Comparison of ENCODE assay signal across 9 cellular contexts in genomic region chr20:11204926-11205768, GRCh38.
DNase-seq lines count a peak whose midpoint lies in the region; ATAC-seq, FAIRE-seq and TF ChIP-seq lines count a peak whose summit lies in the region.
"Had no signal": no experiment of that assay in that cellular context is flagged by ENCODE, and none has a peak within 500 bp of the region (broad histone marks: within the 10 kb centered on the region; RNA-seq: fewer than 3 reads in every experiment).

No MANE protein-coding gene starts in this region.

- no peaks in the 10 kb centered on the region for H3K36me3 ChIP-seq in astrocyte (ENCODE audit: insufficient read depth, low read length)
- no peaks in the 10 kb centered on the region for H3K36me3 ChIP-seq in iPS DF 6.9 (ENCODE audit: control insufficient read depth, insufficient read depth, low read length)
- H3K36me3 ChIP-seq in CD4-positive, alpha-beta memory T cell (ENCODE audit: insufficient read depth, low read length): no peaks in the 10 kb centered on the region

- H3K27me3 Mint-ChIP-seq in astrocyte (ENCODE audit: low read depth, unreplicated experiment): no peaks in the 10 kb centered on the region
- H3K27me3 Mint-ChIP-seq in CD4-positive, alpha-beta memory T cell: no peaks in the 10 kb centered on the region
- H3K27me3 Mint-ChIP-seq: activated naive CD4-positive, alpha-beta T cell treated with anti-CD3 and anti-CD28 coated beads, Interleukin-2, amount 50 U/mL, for 24 hours had no signal

- peak; percentile 86 for ATAC-seq in GM19395 (IDR thresholded peaks at IDR 0.05; ENCODE audit: unreplicated experiment)
- ATAC-seq in HG03439 (IDR thresholded peaks at IDR 0.05; ENCODE audit: unreplicated experiment): peak; percentile 80

- CTCF ChIA-PET in CD4-positive, alpha-beta memory T cell (lab: Charles Lee; ENCODE audit: partially characterized antibody): interaction anchor here (0.7 kb wide), 1 partner anchor 10 kb away, joined by 3 read pairs; no protein-coding TSS in a partner anchor

- no peak overlapping the region for H3K4me2 ChIP-seq in astrocyte (ENCODE audit: low read length)

- no peaks in the 10 kb centered on the region for H3K36me3 Mint-ChIP-seq in astrocyte (ENCODE audit: low read depth, unreplicated experiment)
- no peaks in the 10 kb centered on the region for H3K36me3 Mint-ChIP-seq in CD4-positive, alpha-beta memory T cell
- H3K36me3 Mint-ChIP-seq: activated naive CD4-positive, alpha-beta T cell treated with anti-CD3 and anti-CD28 coated beads, Interleukin-2, amount 50 U/mL, for 24 hours had no signal

- H3K27ac ChIP-seq in astrocyte (ENCODE audit: low read depth, low read length) (no peak overlapping the region), iPS DF 6.9 (ENCODE audit: low read length) (no peak overlapping the region)
- no peak overlapping the region for H3K27ac ChIP-seq in CD4-positive, alpha-beta memory T cell (ENCODE audit: low read depth, low read length)

- TF ChIP-seq CTCF in astrocyte (IDR thresholded peaks at IDR 0.05; ENCODE audit: insufficient read depth, low read depth, low read length): peak; percentile 93

- H3K9me3 ChIP-seq in astrocyte (ENCODE audit: insufficient read depth, low read depth, low read length): no peaks in the 10 kb centered on the region
- H3K9me3 ChIP-seq in iPS DF 6.9 (ENCODE audit: control insufficient read depth, insufficient read depth, low read length): no peaks in the 10 kb centered on the region
- H3K9me3 ChIP-seq in CD4-positive, alpha-beta memory T cell (ENCODE audit: control insufficient read depth in 1 of 2, low read length in 2 of 2): no peaks in the 10 kb centered on the region

- H3K4me1 ChIP-seq in astrocyte (ENCODE audit: insufficient read depth, low read length) (peaks cover 14% of the 10 kb centered on the region), iPS DF 6.9 (ENCODE audit: control insufficient read depth, insufficient read depth, low read length) (no peaks in the 10 kb centered on the region)
- H3K4me1 ChIP-seq in CD4-positive, alpha-beta memory T cell (ENCODE audit: insufficient read depth, low read length): no peaks in the 10 kb centered on the region

- H3K27me3 ChIP-seq in astrocyte (ENCODE audit: insufficient read depth, low read length) (no peaks in the 10 kb centered on the region), iPS DF 6.9 (ENCODE audit: control insufficient read depth, insufficient read depth, low read length) (no peaks in the 10 kb centered on the region)
- no peaks in the 10 kb centered on the region for H3K27me3 ChIP-seq in CD4-positive, alpha-beta memory T cell (ENCODE audit: insufficient read depth, low read length)

- no peaks in the 10 kb centered on the region for H3K79me2 ChIP-seq in astrocyte (ENCODE audit: insufficient read depth, low read length)

- DNase-seq in ELF-1 (ENCODE audit: low read depth, low spot score) (peak; percentile 74), NCI-H69 (lab: John Stamatoyannopoulos, UW) (peak; percentile 73), astrocyte (ENCODE audit: low read depth) (peak; percentile 41), iPS DF 6.9 (ENCODE audit: low read depth, low spot score) (peak; percentile 52), stromal cell of bone marrow (ENCODE audit: low read depth) (peak; percentile 45)
- DNase-seq in CD4-positive, alpha-beta memory T cell: no peak

- POLR2A ChIA-PET in CD4-positive, alpha-beta memory T cell (lab: Charles Lee; ENCODE audit: partially characterized antibody): no interaction called here

- peaks cover 31% of the 10 kb centered on the region for H3K4me1 Mint-ChIP-seq in astrocyte (ENCODE audit: low read depth, unreplicated experiment)
- peaks cover 0 to 3% (median 0%) of the 10 kb centered on the region in 4 donors for H3K4me1 Mint-ChIP-seq in CD4-positive, alpha-beta memory T cell

- H3K9ac ChIP-seq in astrocyte (ENCODE audit: low read length): no peak overlapping the region

- H3K4me3 ChIP-seq in astrocyte (ENCODE audit: insufficient read depth, low read depth, low read length): no peak overlapping the region
- H3K4me3 ChIP-seq in iPS DF 6.9 (ENCODE audit: low read length): no peak overlapping the region
- no peak overlapping the region for H3K4me3 ChIP-seq in CD4-positive, alpha-beta memory T cell (ENCODE audit: low read length in 2 of 2)

- H3K27ac Mint-ChIP-seq in astrocyte (ENCODE audit: unreplicated experiment): peak overlapping the region; percentile 90
- no peak overlapping the region for H3K27ac Mint-ChIP-seq in CD4-positive, alpha-beta memory T cell
- H3K27ac Mint-ChIP-seq: activated naive CD4-positive, alpha-beta T cell treated with anti-CD3 and anti-CD28 coated beads, Interleukin-2, amount 50 U/mL, for 24 hours had no signal

- FAIRE-seq in astrocyte (lab: Jason Lieb, UNC): peak; percentile 64

- intact Hi-C loops in CD4-positive, alpha-beta memory T cell (cut with micrococcal nuclease): no loop called here

- no peaks in the 10 kb centered on the region for H4K20me1 ChIP-seq in astrocyte (ENCODE audit: insufficient read depth, low read length)

- no peak overlapping the region for H3K4me3 Mint-ChIP-seq in astrocyte (ENCODE audit: unreplicated experiment)
- peak overlapping the region in 2 of 8 donors; percentile 1 to 15 for H3K4me3 Mint-ChIP-seq in CD4-positive, alpha-beta memory T cell
- H3K4me3 Mint-ChIP-seq: activated naive CD4-positive, alpha-beta T cell treated with anti-CD3 and anti-CD28 coated beads, Interleukin-2, amount 50 U/mL, for 24 hours had no signal

- no peak overlapping the region for H2AFZ ChIP-seq in astrocyte (ENCODE audit: low read depth, low read length)

- no CpG with 5 or more reads among the region's 4 CpGs for WGBS in iPS DF 6.9 (ENCODE audit: insufficient coverage, insufficient read length)

- H3K9me3 Mint-ChIP-seq in astrocyte (ENCODE audit: unreplicated experiment): no peaks in the 10 kb centered on the region
- H3K9me3 Mint-ChIP-seq in CD4-positive, alpha-beta memory T cell: no peaks in the 10 kb centered on the region
- H3K9me3 Mint-ChIP-seq: activated naive CD4-positive, alpha-beta T cell treated with anti-CD3 and anti-CD28 coated beads, Interleukin-2, amount 50 U/mL, for 24 hours had no signal

Comparison
In these comparisons a context has a peak if more than half of its experiments do, and no peak if none do; other contexts are left out.
1. DNase-seq: peak in ELF-1 (single experiment), NCI-H69 (single experiment), astrocyte (single experiment), iPS DF 6.9 (single experiment) and stromal cell of bone marrow (single experiment); none in CD4-positive, alpha-beta memory T cell (0 of 5).